ENCODE assay signal across 38 cellular contexts in the genomic region with DNA sequence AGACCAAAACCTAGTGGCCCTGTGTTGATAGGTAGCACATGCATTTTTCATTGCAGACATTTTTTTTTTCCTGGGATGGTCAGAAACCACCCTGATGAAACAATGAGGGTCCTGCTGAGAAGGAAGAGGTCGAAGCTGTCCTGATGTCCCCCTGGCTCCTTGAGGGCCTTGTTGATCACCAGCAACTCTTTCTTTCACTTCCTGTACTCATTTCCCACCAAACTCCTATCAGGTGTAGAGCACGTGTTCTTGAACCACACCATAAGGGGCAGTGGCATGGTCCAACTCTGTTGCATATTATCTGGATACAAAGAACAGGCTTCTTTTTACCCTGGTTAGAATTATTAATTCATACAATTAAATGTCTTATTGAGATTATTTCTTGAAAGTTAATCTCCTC.
"Had no signal": no experiment of that assay in that cellular context is flagged by ENCODE, and none has a peak within 500 bp of the region (broad histone marks: within the 10 kb centered on the region; RNA-seq: fewer than 3 reads in every experiment).

No MANE protein-coding gene starts in this region.

- H3K9me3 Mint-ChIP-seq: activated naive CD4-positive, alpha-beta T cell treated with anti-CD3 and anti-CD28 coated beads for 36 hours; activated naive CD4-positive, alpha-beta T cell treated with anti-CD3 and anti-CD28 coated beads, Interleukin-2, amount 10 ng/mL, durations not matched to agents 7 days and 5 days; activated naive CD4-positive, alpha-beta T cell treated with anti-CD3 and anti-CD28 coated beads, Interleukin-2, amount 50 U/mL, for 24 hours; activated naive CD8-positive, alpha-beta T cell treated with anti-CD3 and anti-CD28 coated beads for 36 hours; activated naive CD8-positive, alpha-beta T cell treated with anti-CD3 and anti-CD28 coated beads, Interleukin-2, amount 10 ng/mL, durations not matched to agents 7 days and 5 days; activated naive CD8-positive, alpha-beta T cell treated with anti-CD3 and anti-CD28 coated beads, Interleukin-2, amount 50 U/mL, for 24 hours; activated T-cell treated with anti-CD3 and anti-CD28 coated beads, Interleukin-2, amount 50 U/mL, for 24 hours; activated T-cell treated with anti-CD3 and anti-CD28 coated beads, Interleukin-2, amount 50 U/mL, for 4 hours; activated T-cell treated with anti-CD3 and anti-CD28 coated beads, Interleukin-2, amount 50 U/mL, for 72 hours; activated T-helper 1 cell treated with anti-CD3 and anti-CD28 coated beads, Interleukin-12 subunit alpha, Interleukin-12 subunit beta, Interleukin-2, Interleukin-4 antibody, amounts not matched to agents 30 ng/mL and 10 ng/mL and 1 ng/mL, durations not matched to agents 14 hours and 24 hours and 36 hours; activated T-helper 2 cell treated with anti-CD3 and anti-CD28 coated beads, Interferon-gamma antibody, Interleukin-2, Interleukin-4, amounts not matched to agents 10 μg/mL and 5 μg/mL and 100 μg/mL, durations not matched to agents 14 hours and 24 hours and 36 hours had no signal

- H3K27ac Mint-ChIP-seq: activated naive CD4-positive, alpha-beta T cell treated with anti-CD3 and anti-CD28 coated beads for 36 hours; activated naive CD4-positive, alpha-beta T cell treated with anti-CD3 and anti-CD28 coated beads, Interleukin-2, amount 10 ng/mL, durations not matched to agents 7 days and 5 days; activated naive CD4-positive, alpha-beta T cell treated with anti-CD3 and anti-CD28 coated beads, Interleukin-2, amount 50 U/mL, for 24 hours; activated naive CD4-positive, alpha-beta T cell treated with anti-CD3 and anti-CD28 coated beads, Interleukin-2, amount 50 U/mL, for 72 hours; activated naive CD8-positive, alpha-beta T cell; activated naive CD8-positive, alpha-beta T cell treated with anti-CD3 and anti-CD28 coated beads for 36 hours; activated naive CD8-positive, alpha-beta T cell treated with anti-CD3 and anti-CD28 coated beads, Interleukin-2, amount 10 ng/mL, durations not matched to agents 7 days and 5 days; activated naive CD8-positive, alpha-beta T cell treated with anti-CD3 and anti-CD28 coated beads, Interleukin-2, amount 50 U/mL, for 24 hours; activated T-cell treated with anti-CD3 and anti-CD28 coated beads, Interleukin-2, amount 50 U/mL, for 24 hours; activated T-cell treated with anti-CD3 and anti-CD28 coated beads, Interleukin-2, amount 50 U/mL, for 72 hours; activated T-helper 1 cell treated with anti-CD3 and anti-CD28 coated beads, Interleukin-12 subunit alpha, Interleukin-12 subunit beta, Interleukin-2, Interleukin-4 antibody, amounts not matched to agents 30 ng/mL and 10 ng/mL and 1 ng/mL, durations not matched to agents 14 hours and 24 hours and 36 hours; activated T-helper 17 cell treated with anti-CD3 and anti-CD28 coated beads, Interleukin-2, amount 50 U/mL, for 72 hours; activated T-helper 2 cell treated with anti-CD3 and anti-CD28 coated beads, Interferon-gamma antibody, Interleukin-2, Interleukin-4, amounts not matched to agents 10 μg/mL and 5 μg/mL and 100 μg/mL, durations not matched to agents 14 hours and 24 hours and 36 hours; brain had no signal

- H3K4me3 ChIP-seq: adrenal gland, ascending aorta, body of pancreas, breast epithelium, cardiac muscle cell had no signal

- H3K4me3 Mint-ChIP-seq: activated naive CD4-positive, alpha-beta T cell treated with anti-CD3 and anti-CD28 coated beads for 36 hours; activated naive CD4-positive, alpha-beta T cell treated with anti-CD3 and anti-CD28 coated beads, Interleukin-2, amount 10 ng/mL, durations not matched to agents 7 days and 5 days; activated naive CD4-positive, alpha-beta T cell treated with anti-CD3 and anti-CD28 coated beads, Interleukin-2, amount 50 U/mL, for 24 hours; activated naive CD8-positive, alpha-beta T cell; activated naive CD8-positive, alpha-beta T cell treated with anti-CD3 and anti-CD28 coated beads for 36 hours; activated naive CD8-positive, alpha-beta T cell treated with anti-CD3 and anti-CD28 coated beads, Interleukin-2, amount 10 ng/mL, durations not matched to agents 7 days and 5 days; activated naive CD8-positive, alpha-beta T cell treated with anti-CD3 and anti-CD28 coated beads, Interleukin-2, amount 50 U/mL, for 24 hours; activated T-cell treated with anti-CD3 and anti-CD28 coated beads, Interleukin-2, amount 50 U/mL, for 24 hours; activated T-cell treated with anti-CD3 and anti-CD28 coated beads, Interleukin-2, amount 50 U/mL, for 4 hours; activated T-cell treated with anti-CD3 and anti-CD28 coated beads, Interleukin-2, amount 50 U/mL, for 72 hours; activated T-helper 1 cell treated with anti-CD3 and anti-CD28 coated beads, Interleukin-12 subunit alpha, Interleukin-12 subunit beta, Interleukin-2, Interleukin-4 antibody, amounts not matched to agents 30 ng/mL and 10 ng/mL and 1 ng/mL, durations not matched to agents 14 hours and 24 hours and 36 hours; activated T-helper 17 cell treated with anti-CD3 and anti-CD28 coated beads, Interleukin-2, amount 50 U/mL, for 72 hours; brain; central memory CD8-positive, alpha-beta T cell had no signal

- H3K27ac ChIP-seq: adrenal gland, ascending aorta, body of pancreas, brain microvascular endothelial cell, breast epithelium, cardiac muscle cell had no signal

- H3K36me3 Mint-ChIP-seq: activated naive CD4-positive, alpha-beta T cell treated with anti-CD3 and anti-CD28 coated beads, Interleukin-2, amount 10 ng/mL, durations not matched to agents 7 days and 5 days; activated naive CD4-positive, alpha-beta T cell treated with anti-CD3 and anti-CD28 coated beads, Interleukin-2, amount 50 U/mL, for 24 hours; activated naive CD4-positive, alpha-beta T cell treated with anti-CD3 and anti-CD28 coated beads, Interleukin-2, amount 50 U/mL, for 72 hours; activated naive CD8-positive, alpha-beta T cell; activated naive CD8-positive, alpha-beta T cell treated with anti-CD3 and anti-CD28 coated beads for 36 hours; activated naive CD8-positive, alpha-beta T cell treated with anti-CD3 and anti-CD28 coated beads, Interleukin-2, amount 10 ng/mL, durations not matched to agents 7 days and 5 days; brain had no signal

- DNase-seq: activated effector memory CD4-positive, alpha-beta T cell treated with anti-CD3 and anti-CD28 coated beads, Interleukin-2, amount 50 U/mL, for 16 hours; activated effector memory CD4-positive, alpha-beta T cell treated with Interleukin-2 at 50 U/mL for 16 hours; activated gamma-delta T cell; activated gamma-delta T cell treated with Interleukin-2 at 50 U/mL for 16 hours; activated naive CD4-positive, alpha-beta T cell; activated naive CD4-positive, alpha-beta T cell treated with anti-CD3 and anti-CD28 coated beads for 36 hours; activated naive CD4-positive, alpha-beta T cell treated with anti-CD3 and anti-CD28 coated beads, Interleukin-2, amount 10 ng/mL, durations not matched to agents 7 days and 5 days; activated naive CD4-positive, alpha-beta T cell treated with anti-CD3 and anti-CD28 coated beads, Interleukin-2, amount 50 U/mL, for 16 hours; activated naive CD4-positive, alpha-beta T cell treated with Interleukin-2 at 50 U/mL for 16 hours; activated naive CD8-positive, alpha-beta T cell treated with anti-CD3 and anti-CD28 coated beads for 36 hours; activated naive CD8-positive, alpha-beta T cell treated with anti-CD3 and anti-CD28 coated beads, Interleukin-2, amount 10 ng/mL, durations not matched to agents 7 days and 5 days; activated naive CD8-positive, alpha-beta T cell treated with anti-CD3 and anti-CD28 coated beads, Interleukin-2, amount 50 U/mL, for 24 hours; activated T-cell treated with anti-CD3 and anti-CD28 coated beads, Interleukin-2, amount 50 U/mL, for 1 hour; activated T-cell treated with anti-CD3 and anti-CD28 coated beads, Interleukin-2, amount 50 U/mL, for 24 hours; activated T-cell treated with anti-CD3 and anti-CD28 coated beads, Interleukin-2, amount 50 U/mL, for 4 hours; activated T-cell treated with anti-CD3 and anti-CD28 coated beads, Interleukin-2, amount 50 U/mL, for 48 hours; activated T-cell treated with anti-CD3 and anti-CD28 coated beads, Interleukin-2, amount 50 U/mL, for 72 hours; adrenal gland; amniotic stem cell; amygdala; anterior cingulate cortex; aorta; body of pancreas; brain microvascular endothelial cell; caudate nucleus; central memory CD4-positive, alpha-beta T cell; cerebellar nuclear complex had no signal

- H3K36me3 ChIP-seq: adrenal gland, ascending aorta, brain microvascular endothelial cell, breast epithelium, cardiac muscle cell had no signal

- H3K27me3 Mint-ChIP-seq: activated naive CD4-positive, alpha-beta T cell treated with anti-CD3 and anti-CD28 coated beads, Interleukin-2, amount 10 ng/mL, durations not matched to agents 7 days and 5 days; activated naive CD8-positive, alpha-beta T cell treated with anti-CD3 and anti-CD28 coated beads for 36 hours; activated naive CD8-positive, alpha-beta T cell treated with anti-CD3 and anti-CD28 coated beads, Interleukin-2, amount 50 U/mL, for 24 hours; activated T-cell treated with anti-CD3 and anti-CD28 coated beads, Interleukin-2, amount 50 U/mL, for 24 hours had no signal

- H3K27me3 ChIP-seq: adrenal gland, ascending aorta, body of pancreas, brain microvascular endothelial cell, breast epithelium, cardiac muscle cell had no signal

- H3K4me1 Mint-ChIP-seq: activated naive CD4-positive, alpha-beta T cell treated with anti-CD3 and anti-CD28 coated beads, Interleukin-2, amount 10 ng/mL, durations not matched to agents 7 days and 5 days; activated naive CD4-positive, alpha-beta T cell treated with anti-CD3 and anti-CD28 coated beads, Interleukin-2, amount 50 U/mL, for 24 hours; activated naive CD8-positive, alpha-beta T cell treated with anti-CD3 and anti-CD28 coated beads for 36 hours; activated naive CD8-positive, alpha-beta T cell treated with anti-CD3 and anti-CD28 coated beads, Interleukin-2, amount 10 ng/mL, durations not matched to agents 7 days and 5 days; activated naive CD8-positive, alpha-beta T cell treated with anti-CD3 and anti-CD28 coated beads, Interleukin-2, amount 50 U/mL, for 24 hours; activated T-helper 17 cell treated with anti-CD3 and anti-CD28 coated beads, Interleukin-2, amount 50 U/mL, for 72 hours; brain; central memory CD8-positive, alpha-beta T cell had no signal

- H3K9me3 ChIP-seq: adrenal gland, ascending aorta, body of pancreas, breast epithelium had no signal

- H3K4me1 ChIP-seq: adrenal gland, ascending aorta, body of pancreas, breast epithelium had no signal
